26 cellular contexts compared by ENCODE assay signal in genomic region chr3:137845161-137845560, GRCh38.
DNase-seq lines count a peak whose midpoint lies in the region; ATAC-seq, FAIRE-seq and TF ChIP-seq lines count a peak whose summit lies in the region.
"Had no signal": no experiment of that assay in that cellular context is flagged by ENCODE, and none has a peak within 500 bp of the region (broad histone marks: within the 10 kb centered on the region; RNA-seq: fewer than 3 reads in every experiment).

No MANE protein-coding gene starts in this region.

- H3K4me3 Mint-ChIP-seq in WTC11 (no peak overlapping the region), type B pancreatic cell (no peak overlapping the region)
- H3K4me3 Mint-ChIP-seq: B cell; CD8-positive, alpha-beta T cell; T-helper 1 cell treated with Interleukin-12 subunit alpha and Interleukin-12 subunit beta and Interleukin-4 antibody, amounts not matched to agents 30 μg/mL and 1 μg/mL, for 36 hours had no signal

- DNase-seq in DMS 273 (lab: John Stamatoyannopoulos, UW; ENCODE audit: unreplicated experiment) = peak; percentile 12
- DNase-seq in DMS 273 treated with DMSO at 0.1 percent for 48 hours (lab: John Stamatoyannopoulos, UW) = no peak
- DNase-seq in NCI-H748 (lab: John Stamatoyannopoulos, UW; ENCODE audit: unreplicated experiment) = peak; percentile 6
- no peak for DNase-seq in NCI-H748 treated with DMSO at 0.1 percent for 48 hours (lab: John Stamatoyannopoulos, UW)
- DNase-seq in WTC11 (ENCODE audit: low spot score) = no peak
- no peak for DNase-seq in D721Med (ENCODE audit: insufficient read length, low spot score)
- no peak for DNase-seq in type B pancreatic cell (ENCODE audit: extremely low spot score, unreplicated experiment)
- no peak for DNase-seq in DMS79 treated with DMSO at 0.1 percent for 48 hours (lab: John Stamatoyannopoulos, UW)
- DNase-seq: Caco-2; CD8-positive, alpha-beta T cell; DMS79; GF-D8; KBM-7; MV-4-11; NCI-H2029; NCI-H446; NCI-H69; NK-92 treated with Interleukin-12 subunit alpha and Interleukin-12 subunit beta, amount 100 ng/mL, for 24 hours; PC-3; SK-N-SH; SW 1271 had no signal

- H3K27me3 Mint-ChIP-seq in WTC11 (ENCODE audit: low read depth) = peaks cover 25% of the 10 kb centered on the region
- H3K27me3 Mint-ChIP-seq in type B pancreatic cell = peaks cover 52% of the 10 kb centered on the region

- CTCF ChIA-PET in WTC11 (lab: Charles Lee) = no interaction called here

- TF ChIP-seq CTCF in WTC11 (IDR thresholded peaks at IDR 0.05) = no peak
- no peak for TF ChIP-seq CTCF in D721Med (IDR thresholded peaks at IDR 0.05; ENCODE audit: insufficient read depth, missing control alignments)
- TF ChIP-seq CTCF in type B pancreatic cell (conservative IDR thresholded peaks at IDR 0.05) = no peak

- FAIRE-seq in D721Med (lab: Jason Lieb, UNC) = no peak
- FAIRE-seq: GM12892, H54, HTR-8/SVneo had no signal

- no peaks in the 10 kb centered on the region; the same call in 1 of the 2 replicates for H3K9me3 Mint-ChIP-seq in WTC11
- no peaks in the 10 kb centered on the region for H3K9me3 Mint-ChIP-seq in type B pancreatic cell
- H3K9me3 Mint-ChIP-seq: CD8-positive, alpha-beta T cell; T-helper 1 cell treated with Interleukin-12 subunit alpha and Interleukin-12 subunit beta and Interleukin-4 antibody, amounts not matched to agents 30 μg/mL and 1 μg/mL, for 36 hours had no signal

- H3K27ac Mint-ChIP-seq in WTC11 = no peak overlapping the region
- H3K27ac Mint-ChIP-seq in type B pancreatic cell = no peak overlapping the region
- H3K27ac Mint-ChIP-seq: B cell; CD8-positive, alpha-beta T cell; T-helper 1 cell treated with Interleukin-12 subunit alpha and Interleukin-12 subunit beta and Interleukin-4 antibody, amounts not matched to agents 30 μg/mL and 1 μg/mL, for 36 hours had no signal

- POLR2A ChIA-PET in WTC11 (lab: Charles Lee) = no interaction called here

- H3K4me1 Mint-ChIP-seq in WTC11 (peaks cover 34% of the 10 kb centered on the region), type B pancreatic cell (ENCODE audit: unreplicated experiment) (no peaks in the 10 kb centered on the region)
- H3K4me1 Mint-ChIP-seq: B cell had no signal

- peak; percentile 66 for ATAC-seq in WTC11
- ATAC-seq: CD8-positive, alpha-beta T cell; PC-3 had no signal

- H3K36me3 Mint-ChIP-seq in WTC11 = no peaks in the 10 kb centered on the region
- H3K36me3 Mint-ChIP-seq in type B pancreatic cell = no peaks in the 10 kb centered on the region
- H3K36me3 Mint-ChIP-seq: CD8-positive, alpha-beta T cell had no signal

TF ChIP-seq in WTC11, 78 proteins besides CTCF, POLR2A, EP300 and RAD21:
- TF ChIP-seq ZBTB21 (CRISPR knock-in tag; IDR thresholded peaks at IDR 0.05; ENCODE audit: borderline replicate concordance) = no peak
- 0 out of 2 replicates have a peak, but pooled peaks have one; percentile 7 for TF ChIP-seq USF2 (CRISPR knock-in tag; IDR thresholded peaks at IDR 0.05)

Comparison
In these comparisons a context has a peak if more than half of its experiments do, and no peak if none do; other contexts are left out.
1. DNase-seq: peak in DMS 273 (single experiment) and NCI-H748 (single experiment); none in DMS 273 treated with DMSO at 0.1 percent for 48 hours (single experiment), NCI-H748 treated with DMSO at 0.1 percent for 48 hours (single experiment), WTC11 (single experiment), D721Med (single experiment), type B pancreatic cell (single experiment) and DMS79 treated with DMSO at 0.1 percent for 48 hours (single experiment).